9 cellular contexts compared by ENCODE assay signal in genomic region chr7:150357277-150357676, GRCh38. TPM values are rescaled to one million over a fixed set of nuclear protein-coding genes. Genes with fewer than 3 reads are reported as not detected.
DNase-seq lines count a peak whose midpoint lies in the region; ATAC-seq and TF ChIP-seq lines count a peak whose summit lies in the region.
"Had no signal": no experiment of that assay in that cellular context is flagged by ENCODE, and none has a peak within 500 bp of the region (broad histone marks: within the 10 kb centered on the region; RNA-seq: fewer than 3 reads in every experiment).

No MANE protein-coding gene starts in this region.

- H3K36me3 Mint-ChIP-seq in activated CD8-positive, alpha-beta T cell treated with anti-CD3 and anti-CD28 coated beads, Interleukin-2, amount 10 ng/mL, durations not matched to agents 7 days and 5 days (ENCODE audit: low read depth): peaks cover 3% of the 10 kb centered on the region
- peaks cover 5% of the 10 kb centered on the region for H3K36me3 Mint-ChIP-seq in natural killer cell treated with Interleukin-12 subunit alpha and Interleukin-12 subunit beta and Interleukin-15 and Interleukin-18, amount 100 ng/mL, for 72 hours

- no peak for TF ChIP-seq CTCF in foreskin keratinocyte (conservative IDR thresholded peaks at IDR 0.05)

- peak overlapping the region; percentile 84 for H3K27ac Mint-ChIP-seq in activated CD8-positive, alpha-beta T cell treated with anti-CD3 and anti-CD28 coated beads, Interleukin-2, amount 10 ng/mL, durations not matched to agents 7 days and 5 days
- H3K27ac Mint-ChIP-seq in natural killer cell treated with Interleukin-12 subunit alpha and Interleukin-12 subunit beta and Interleukin-15 and Interleukin-18, amount 100 ng/mL, for 72 hours: peak overlapping the region; percentile 49 to 81

- ATAC-seq in GM21423 (IDR thresholded peaks at IDR 0.05; ENCODE audit: unreplicated experiment) (peak; percentile 44), foreskin keratinocyte (no peak)
- peak; percentile 86 for ATAC-seq in activated CD8-positive, alpha-beta T cell treated with anti-CD3 and anti-CD28 coated beads, Interleukin-2, amount 10 ng/mL, durations not matched to agents 7 days and 5 days
- ATAC-seq in natural killer cell treated with Interleukin-12 subunit alpha and Interleukin-12 subunit beta and Interleukin-15 and Interleukin-18, amount 100 ng/mL, for 72 hours: peak; percentile 81 to 82

- H3K27me3 ChIP-seq in foreskin keratinocyte: no peaks in the 10 kb centered on the region

- H3K4me3 Mint-ChIP-seq in activated CD8-positive, alpha-beta T cell treated with anti-CD3 and anti-CD28 coated beads, Interleukin-2, amount 10 ng/mL, durations not matched to agents 7 days and 5 days: peak overlapping the region; percentile 51
- H3K4me3 Mint-ChIP-seq in natural killer cell treated with Interleukin-12 subunit alpha and Interleukin-12 subunit beta and Interleukin-15 and Interleukin-18, amount 100 ng/mL, for 72 hours: peak overlapping the region; percentile 61

- H3K9me3 Mint-ChIP-seq in activated CD8-positive, alpha-beta T cell treated with anti-CD3 and anti-CD28 coated beads, Interleukin-2, amount 10 ng/mL, durations not matched to agents 7 days and 5 days (ENCODE audit: insufficient read depth): no peaks in the 10 kb centered on the region
- peaks cover 9% of the 10 kb centered on the region for H3K9me3 Mint-ChIP-seq in natural killer cell treated with Interleukin-12 subunit alpha and Interleukin-12 subunit beta and Interleukin-15 and Interleukin-18, amount 100 ng/mL, for 72 hours

- H3K4me1 Mint-ChIP-seq in activated CD8-positive, alpha-beta T cell treated with anti-CD3 and anti-CD28 coated beads, Interleukin-2, amount 10 ng/mL, durations not matched to agents 7 days and 5 days (ENCODE audit: low read depth): peaks cover 41% of the 10 kb centered on the region
- peaks cover 32 to 35% of the 10 kb centered on the region in 2 donors for H3K4me1 Mint-ChIP-seq in natural killer cell treated with Interleukin-12 subunit alpha and Interleukin-12 subunit beta and Interleukin-15 and Interleukin-18, amount 100 ng/mL, for 72 hours (ENCODE audit: low read depth in 2 of 2)

- DNase-seq in NCI-H1092 treated with DMSO at 0.1 percent for 48 hours (lab: John Stamatoyannopoulos, UW) (peak; percentile 31), foreskin keratinocyte (no peak), mesenteric fat pad (ENCODE audit: low spot score) (no peak), amygdala (lab: John Stamatoyannopoulos, UW) (no peak), HuH-7 (ENCODE audit: low spot score) (no peak)
- DNase-seq in activated CD8-positive, alpha-beta T cell treated with anti-CD3 and anti-CD28 coated beads, Interleukin-2, amount 10 ng/mL, durations not matched to agents 7 days and 5 days: peak; percentile 85
- DNase-seq in natural killer cell treated with Interleukin-12 subunit alpha and Interleukin-12 subunit beta and Interleukin-15 and Interleukin-18, amount 100 ng/mL, for 72 hours (ENCODE audit: low spot score): no peak

- no peaks in the 10 kb centered on the region for H3K4me1 ChIP-seq in foreskin keratinocyte

- no peak overlapping the region for H3K27ac ChIP-seq in foreskin keratinocyte

- H3K27me3 Mint-ChIP-seq in activated CD8-positive, alpha-beta T cell treated with anti-CD3 and anti-CD28 coated beads, Interleukin-2, amount 10 ng/mL, durations not matched to agents 7 days and 5 days (ENCODE audit: low read depth): peaks cover 5% of the 10 kb centered on the region
- no peaks in the 10 kb centered on the region for H3K27me3 Mint-ChIP-seq in natural killer cell treated with Interleukin-12 subunit alpha and Interleukin-12 subunit beta and Interleukin-15 and Interleukin-18, amount 100 ng/mL, for 72 hours

- CTCF ChIA-PET in activated CD8-positive, alpha-beta T cell treated with anti-CD3 and anti-CD28 coated beads, Interleukin-2, amount 10 ng/mL, durations not matched to agents 7 days and 5 days (lab: Charles Lee): interaction anchor here (0.6 to 4.8 kb wide), 15 partner anchors 9 to 398 kb away, joined by 3 to 36 read pairs (median 5); partner anchors contain the start of genes REPIN1 and ZNF775

- POLR2A ChIA-PET in activated CD8-positive, alpha-beta T cell treated with anti-CD3 and anti-CD28 coated beads, Interleukin-2, amount 10 ng/mL, durations not matched to agents 7 days and 5 days (lab: Charles Lee): interaction anchor here (1.0 to 1.5 kb wide), 4 partner anchors 9 to 50 kb away, joined by 3 to 6 read pairs (median 4); no protein-coding TSS in a partner anchor

RNA-seq across cellular contexts. Expression of gene REPIN1, which starts 11.3 kb away (rescaled TPM):
- total RNA-seq in activated CD8-positive, alpha-beta T cell treated with anti-CD3 and anti-CD28 coated beads, Interleukin-2, amount 10 ng/mL, durations not matched to agents 7 days and 5 days: 10 to 100 TPM; 40.9 to 43.1 TPM
- total RNA-seq in natural killer cell treated with Interleukin-12 subunit alpha and Interleukin-12 subunit beta and Interleukin-15 and Interleukin-18, amount 100 ng/mL, for 72 hours: 10 to 100 TPM; 53.9 to 84.2 TPM
- total RNA-seq in foreskin keratinocyte (19.4 and 19.6 TPM in 2 replicates), mesenteric fat pad (82.1 TPM)
- 12.8 and 15.9 TPM in 2 replicates for polyA plus RNA-seq in foreskin keratinocyte

RNA-seq across cellular contexts. Expression of gene RARRES2, which starts 15.8 kb away (rescaled TPM):
- total RNA-seq in activated CD8-positive, alpha-beta T cell treated with anti-CD3 and anti-CD28 coated beads, Interleukin-2, amount 10 ng/mL, durations not matched to agents 7 days and 5 days: not detected
- total RNA-seq in natural killer cell treated with Interleukin-12 subunit alpha and Interleukin-12 subunit beta and Interleukin-15 and Interleukin-18, amount 100 ng/mL, for 72 hours: not detected
- total RNA-seq in foreskin keratinocyte (not detected in 2 replicates), mesenteric fat pad (210 TPM)
- polyA plus RNA-seq in foreskin keratinocyte: not detected in 2 replicates
- total RNA-seq: NCI-H460 had no signal

RNA-seq across cellular contexts. Expression of gene ZNF775, which starts 21.9 kb away (rescaled TPM):
- 1 to 10 TPM; 6.7 to 7.7 TPM for total RNA-seq in activated CD8-positive, alpha-beta T cell treated with anti-CD3 and anti-CD28 coated beads, Interleukin-2, amount 10 ng/mL, durations not matched to agents 7 days and 5 days
- 1 to 10 TPM; 4.0 to 5.1 TPM for total RNA-seq in natural killer cell treated with Interleukin-12 subunit alpha and Interleukin-12 subunit beta and Interleukin-15 and Interleukin-18, amount 100 ng/mL, for 72 hours
- 4.7 and 5.4 TPM in 2 replicates for total RNA-seq in foreskin keratinocyte
- polyA plus RNA-seq in foreskin keratinocyte: 3.9 and 5.3 TPM in 2 replicates
- total RNA-seq in mesenteric fat pad: 1.6 TPM

RNA-seq across cellular contexts. Expression of gene ACTR3C, which starts 33.9 kb away (rescaled TPM):
- 1 to 10 TPM; 4.6 TPM for total RNA-seq in activated CD8-positive, alpha-beta T cell treated with anti-CD3 and anti-CD28 coated beads, Interleukin-2, amount 10 ng/mL, durations not matched to agents 7 days and 5 days
- 10 to 100 TPM in 1 of 2 donors, 1 to 10 TPM in 1; 2.9 to 12.6 TPM for total RNA-seq in natural killer cell treated with Interleukin-12 subunit alpha and Interleukin-12 subunit beta and Interleukin-15 and Interleukin-18, amount 100 ng/mL, for 72 hours
- 2.8 and 2.9 TPM in 2 replicates for total RNA-seq in foreskin keratinocyte
- polyA plus RNA-seq in foreskin keratinocyte: 1.1 and 1.6 TPM in 2 replicates
- total RNA-seq in mesenteric fat pad: 2.6 TPM
- total RNA-seq: NCI-H460 had no signal

RNA-seq across cellular contexts. Expression of gene LRRC61, which starts 34.1 kb away (rescaled TPM):
- total RNA-seq in activated CD8-positive, alpha-beta T cell treated with anti-CD3 and anti-CD28 coated beads, Interleukin-2, amount 10 ng/mL, durations not matched to agents 7 days and 5 days: 10 to 100 TPM; 21.0 to 21.4 TPM
- total RNA-seq in natural killer cell treated with Interleukin-12 subunit alpha and Interleukin-12 subunit beta and Interleukin-15 and Interleukin-18, amount 100 ng/mL, for 72 hours: 10 to 100 TPM; 16.1 to 27.1 TPM
- total RNA-seq in foreskin keratinocyte (8.6 and 9.9 TPM in 2 replicates), mesenteric fat pad (3.9 TPM)
- 10.0 and 13.2 TPM in 2 replicates for polyA plus RNA-seq in foreskin keratinocyte

Comparison
In these comparisons a context has a peak if more than half of its experiments do, and no peak if none do; other contexts are left out.
1. DNase-seq: peak in NCI-H1092 treated with DMSO at 0.1 percent for 48 hours (single experiment) and activated CD8-positive, alpha-beta T cell treated with anti-CD3 and anti-CD28 coated beads, Interleukin-2, amount 10 ng/mL, durations not matched to agents 7 days and 5 days (single experiment); none in natural killer cell treated with Interleukin-12 subunit alpha and Interleukin-12 subunit beta and Interleukin-15 and Interleukin-18, amount 100 ng/mL, for 72 hours (single experiment), foreskin keratinocyte (0 of 2), mesenteric fat pad (single experiment), amygdala (0 of 56) and HuH-7 (single experiment).
2. RNA of gene RARRES2, which starts 15.8 kb away (total RNA-seq): 210 TPM in mesenteric fat pad (single experiment); not detected in activated CD8-positive, alpha-beta T cell treated with anti-CD3 and anti-CD28 coated beads, Interleukin-2, amount 10 ng/mL, durations not matched to agents 7 days and 5 days, not detected in natural killer cell treated with Interleukin-12 subunit alpha and Interleukin-12 subunit beta and Interleukin-15 and Interleukin-18, amount 100 ng/mL, for 72 hours and not detected in foreskin keratinocyte; every median in the first group is over 100 times any median in the second.